In genomic region chr6:100472674-100473073, GRCh38 we compare ENCODE assay signal across 8 cellular contexts. TPM values are rescaled to one million over a fixed set of nuclear protein-coding genes. Genes with fewer than 3 reads are reported as not detected.
DNase-seq lines count a peak whose midpoint lies in the region; ATAC-seq and TF ChIP-seq lines count a peak whose summit lies in the region.

No MANE protein-coding gene starts in this region.

- no peaks in the 10 kb centered on the region for H3K9me2 ChIP-seq in neural cell (ENCODE audit: insufficient read depth, low read length)

- no peaks in the 10 kb centered on the region for H3K36me3 ChIP-seq in neural cell (ENCODE audit: insufficient read depth, low read length)

- peaks cover 45% of the 10 kb centered on the region for H3K27me3 ChIP-seq in neural cell (ENCODE audit: insufficient read depth, low read depth, low read length)

- DNase-seq in activated CD4-positive, alpha-beta T cell treated with anti-CD3 and anti-CD28 coated beads for 36 hours = peak; percentile 73
- no peak for DNase-seq in activated CD4-positive, alpha-beta T cell treated with anti-CD3 and anti-CD28 coated beads for 1 hour
- peak; percentile 59 for DNase-seq in NCI-H2107 treated with DMSO at 0.1 percent for 48 hours (lab: John Stamatoyannopoulos, UW; ENCODE audit: unreplicated experiment)
- DNase-seq in effector memory CD8-positive, alpha-beta T cell = no peak
- no peak for DNase-seq in natural killer cell
- DNase-seq in stimulated activated naive CD4-positive, alpha-beta T cell (lab: John Stamatoyannopoulos, UW) = no peak

- no peak overlapping the region for H3K27ac Mint-ChIP-seq in activated CD4-positive, alpha-beta T cell treated with anti-CD3 and anti-CD28 coated beads for 36 hours
- H3K27ac Mint-ChIP-seq in effector memory CD8-positive, alpha-beta T cell = no peak overlapping the region
- no peak overlapping the region for H3K27ac Mint-ChIP-seq in natural killer cell

- peak; percentile 89 for ATAC-seq in activated CD4-positive, alpha-beta T cell treated with anti-CD3 and anti-CD28 coated beads for 36 hours
- ATAC-seq in HG02623 (IDR thresholded peaks at IDR 0.05; ENCODE audit: unreplicated experiment) (peak; percentile 85), natural killer cell (no peak)
- no peak for ATAC-seq in effector memory CD8-positive, alpha-beta T cell (replicated peaks)

- peaks cover 3% of the 10 kb centered on the region for H3K9me3 Mint-ChIP-seq in activated CD4-positive, alpha-beta T cell treated with anti-CD3 and anti-CD28 coated beads for 36 hours (ENCODE audit: low read depth)
- no peaks in the 10 kb centered on the region for H3K9me3 Mint-ChIP-seq in effector memory CD8-positive, alpha-beta T cell
- H3K9me3 Mint-ChIP-seq in natural killer cell = no peaks in the 10 kb centered on the region

- peak; percentile 49 for TF ChIP-seq CTCF in neural cell (IDR thresholded peaks at IDR 0.05; ENCODE audit: poor library complexity, severe bottlenecking)
- no peak for TF ChIP-seq CTCF in natural killer cell (IDR thresholded peaks at IDR 0.05)

- H3K27ac ChIP-seq in neural cell (ENCODE audit: low read length) = no peak overlapping the region

- no peak for TF ChIP-seq RAD21 in neural cell (conservative IDR thresholded peaks at IDR 0.05)

- POLR2A ChIA-PET in activated CD4-positive, alpha-beta T cell treated with anti-CD3 and anti-CD28 coated beads for 36 hours (lab: Charles Lee) = no interaction called here

- no peaks in the 10 kb centered on the region for H3K9me3 ChIP-seq in neural cell (ENCODE audit: low read length)

- peak overlapping the region; percentile 17 for H3K4me3 ChIP-seq in neural cell (ENCODE audit: low read length)

- intact Hi-C loops in activated CD4-positive, alpha-beta T cell treated with anti-CD3 and anti-CD28 coated beads for 36 hours (cut with DNase I, micrococcal nuclease) = loop anchor here in 1 of 2 experiments (10.0 kb wide), 1 partner anchor 248 kb away; no protein-coding TSS in a partner anchor
- intact Hi-C loops in natural killer cell (cut with micrococcal nuclease) = no loop called here

- no peak overlapping the region for H3K4me3 Mint-ChIP-seq in activated CD4-positive, alpha-beta T cell treated with anti-CD3 and anti-CD28 coated beads for 36 hours
- H3K4me3 Mint-ChIP-seq in effector memory CD8-positive, alpha-beta T cell = no peak overlapping the region
- no peak overlapping the region for H3K4me3 Mint-ChIP-seq in natural killer cell

- TF ChIP-seq EP300 in neural cell (conservative IDR thresholded peaks at IDR 0.05; ENCODE audit: poor library complexity, severe bottlenecking) = peak; percentile 35

- H3K9ac ChIP-seq in neural cell (ENCODE audit: low read length) = no peak overlapping the region

- CTCF ChIA-PET in activated CD4-positive, alpha-beta T cell treated with anti-CD3 and anti-CD28 coated beads for 36 hours (lab: Charles Lee) = interaction anchor here (0.6 to 1.0 kb wide), 2 partner anchors 10 to 130 kb away, joined by 3 read pairs; no protein-coding TSS in a partner anchor

- no peaks in the 10 kb centered on the region for H3F3A ChIP-seq in neural cell (ENCODE audit: insufficient read depth, low read length, poor library complexity, severe bottlenecking)

- no peak overlapping the region for H2AFZ ChIP-seq in neural cell (ENCODE audit: low read depth, low read length)

- no peaks in the 10 kb centered on the region for H4K20me1 ChIP-seq in neural cell (ENCODE audit: insufficient read depth)

- peaks cover 9% of the 10 kb centered on the region for H3K4me1 Mint-ChIP-seq in activated CD4-positive, alpha-beta T cell treated with anti-CD3 and anti-CD28 coated beads for 36 hours
- peaks cover 0 to 2% of the 10 kb centered on the region in 2 donors for H3K4me1 Mint-ChIP-seq in effector memory CD8-positive, alpha-beta T cell (ENCODE audit: low read depth in 2 of 2)
- no peaks in the 10 kb centered on the region for H3K4me1 Mint-ChIP-seq in natural killer cell

- peak overlapping the region; percentile 12 for H3K4me2 ChIP-seq in neural cell (ENCODE audit: low read length)

- H3K79me2 ChIP-seq in neural cell (replicated peaks; ENCODE audit: insufficient read depth, low read length) = no peaks in the 10 kb centered on the region

- peaks cover 5% of the 10 kb centered on the region for H3K36me3 Mint-ChIP-seq in activated CD4-positive, alpha-beta T cell treated with anti-CD3 and anti-CD28 coated beads for 36 hours (ENCODE audit: low read depth)
- peaks cover 4% of the 10 kb centered on the region for H3K36me3 Mint-ChIP-seq in effector memory CD8-positive, alpha-beta T cell (ENCODE audit: insufficient read depth)
- H3K36me3 Mint-ChIP-seq in natural killer cell = peaks cover 7% of the 10 kb centered on the region

- H3K27me3 Mint-ChIP-seq in activated CD4-positive, alpha-beta T cell treated with anti-CD3 and anti-CD28 coated beads for 36 hours = peaks cover 68% of the 10 kb centered on the region
- peaks cover 33 to 54% of the 10 kb centered on the region in 2 donors for H3K27me3 Mint-ChIP-seq in effector memory CD8-positive, alpha-beta T cell
- H3K27me3 Mint-ChIP-seq in natural killer cell (ENCODE audit: low read depth in 2 of 2) = peaks cover 53 to 57% of the 10 kb centered on the region in 2 donors

TF ChIP-seq in neural cell, 6 proteins besides CTCF, POLR2A, EP300 and RAD21:
- no peak for TF ChIP-seq POLR2AphosphoS5 (IDR thresholded peaks at IDR 0.05)
- TF ChIP-seq SMC3 (conservative IDR thresholded peaks at IDR 0.05; ENCODE audit: poor library complexity) = peak; percentile 46

RNA-seq across cellular contexts. Expression of gene SIM1, which starts 8.0 kb away (rescaled TPM):
- total RNA-seq in activated CD4-positive, alpha-beta T cell treated with anti-CD3 and anti-CD28 coated beads for 36 hours = not detected
- polyA plus RNA-seq in neural cell = not detected in 2 replicates
- not detected in 2 replicates for polyA minus RNA-seq in neural cell
- total RNA-seq in natural killer cell = not detected

Comparison
In these comparisons a context has a peak if more than half of its experiments do, and no peak if none do; other contexts are left out.
1. DNase-seq: peak in activated CD4-positive, alpha-beta T cell treated with anti-CD3 and anti-CD28 coated beads for 36 hours (single experiment) and NCI-H2107 treated with DMSO at 0.1 percent for 48 hours (single experiment); none in activated CD4-positive, alpha-beta T cell treated with anti-CD3 and anti-CD28 coated beads for 1 hour (single experiment), effector memory CD8-positive, alpha-beta T cell (0 of 3), natural killer cell (single experiment) and stimulated activated naive CD4-positive, alpha-beta T cell (0 of 6).
2. ATAC-seq: peak in activated CD4-positive, alpha-beta T cell treated with anti-CD3 and anti-CD28 coated beads for 36 hours (single experiment) and HG02623 (single experiment); none in effector memory CD8-positive, alpha-beta T cell (single experiment) and natural killer cell (0 of 3).